Comparison of ENCODE assay signal across 12 cellular contexts in the genomic region with DNA sequence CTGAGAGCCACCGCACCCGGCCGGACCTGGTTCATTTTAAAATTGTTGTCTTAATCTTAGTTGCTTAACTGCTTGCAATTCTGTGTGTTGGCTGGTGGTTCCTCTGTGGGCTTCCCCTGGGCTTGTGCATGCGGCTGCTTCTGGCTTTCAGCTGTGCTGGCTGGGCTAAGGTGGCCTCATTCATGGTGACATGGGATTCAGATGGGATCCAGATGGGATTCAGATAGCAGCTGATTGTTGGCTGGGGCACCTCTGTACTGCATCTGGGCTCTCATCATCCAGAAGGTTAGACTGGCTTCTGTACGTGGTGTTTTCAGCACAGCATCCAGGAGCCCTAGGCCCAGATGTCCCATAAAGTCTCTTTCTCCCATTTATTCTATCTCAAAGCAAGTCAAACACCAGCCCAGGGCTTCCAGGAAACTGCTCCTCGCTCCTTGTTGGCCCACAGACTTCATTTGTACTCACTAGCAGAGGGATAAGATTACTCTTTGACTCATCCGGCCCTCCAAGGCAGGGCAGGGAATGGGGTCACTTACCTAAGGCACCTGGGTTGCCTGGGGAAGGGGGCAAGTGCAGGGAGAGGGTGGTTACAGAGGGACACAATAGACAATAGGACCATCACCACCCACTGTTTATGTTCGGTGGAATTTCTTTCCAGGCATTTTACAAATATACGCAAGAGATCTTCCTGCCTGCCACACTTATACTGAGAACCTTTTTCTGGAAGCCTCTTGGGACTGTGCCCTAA. TPM values are rescaled to one million over a fixed set of nuclear protein-coding genes. Genes with fewer than 3 reads are reported as not detected.
A peak's percentile ranks its signal among the peaks of the same experiment; 100 is the strongest.
DNase-seq lines count a peak whose midpoint lies in the region; ATAC-seq and TF ChIP-seq lines count a peak whose summit lies in the region.
"Had no signal": no experiment of that assay in that cellular context is flagged by ENCODE, and none has a peak within 500 bp of the region (broad histone marks: within the 10 kb centered on the region; RNA-seq: fewer than 3 reads in every experiment).

No MANE protein-coding gene starts in this region.

- DNase-seq in Right ventricle myocardium inferior (ENCODE audit: missing footprints), result peak; percentile 80
- DNase-seq in cardiac septum (ENCODE audit: low spot score), result no peak
- DNase-seq in chondrocyte (ENCODE audit: low spot score), result no peak
- DNase-seq in mesendoderm, result peak; percentile 34
- DNase-seq in NCI-H748 treated with DMSO at 0.1 percent for 48 hours (lab: John Stamatoyannopoulos, UW), result no peak
- DNase-seq in NK-92 (lab: John Stamatoyannopoulos, UW; ENCODE audit: unreplicated experiment), result no peak
- no peak for DNase-seq in glutamatergic neuron
- DNase-seq: BE2C; Kasumi-1; spleen; stimulated activated naive CD8-positive, alpha-beta T cell treated with anti-CD3 and anti-CD28 coated beads, Interleukin-15, amount 100 ng/mL, for 72 hours had no signal

- H3K27me3 ChIP-seq in mesendoderm (ENCODE audit: insufficient read depth, low read length, poor library complexity), result no peaks in the 10 kb centered on the region
- H3K27me3 ChIP-seq: BE2C, spleen had no signal

- no peaks in the 10 kb centered on the region for H3K36me3 ChIP-seq in mesendoderm (ENCODE audit: control insufficient read depth, insufficient read depth, low read length)
- H3K36me3 ChIP-seq: BE2C, spleen had no signal

- intact Hi-C loops in Right ventricle myocardium inferior (cut with DNase I), result no loop called here
- intact Hi-C loops in cardiac septum (cut with DNase I), result no loop called here

- H3K79me2 ChIP-seq in mesendoderm (ENCODE audit: control insufficient read depth, insufficient read depth, low read length), result no peaks in the 10 kb centered on the region

- H4K5ac ChIP-seq in mesendoderm (ENCODE audit: low read length), result no peak overlapping the region

- no peak overlapping the region for H2BK5ac ChIP-seq in mesendoderm (ENCODE audit: low read length)

- H2BK15ac ChIP-seq in mesendoderm (replicated peaks; ENCODE audit: low read depth), result peak overlapping the region; percentile 21

- H2AK5ac ChIP-seq in mesendoderm (ENCODE audit: low read length), result no peak overlapping the region

- TF ChIP-seq CTCF in chondrocyte (IDR thresholded peaks at IDR 0.05) (no peak), glutamatergic neuron (IDR thresholded peaks at IDR 0.05; ENCODE audit: partially characterized antibody, unreplicated experiment) (no peak)

- no peaks in the 10 kb centered on the region for H3K4me1 ChIP-seq in mesendoderm (ENCODE audit: control insufficient read depth, low read depth, low read length)

- no peak overlapping the region for H3K27ac ChIP-seq in mesendoderm (ENCODE audit: low read depth, low read length)
- H3K27ac ChIP-seq: spleen had no signal

- no peak overlapping the region for H3K4me2 ChIP-seq in mesendoderm (ENCODE audit: low read length)

- no peak overlapping the region for H3K18ac ChIP-seq in mesendoderm (ENCODE audit: low read length)

- ATAC-seq in Right ventricle myocardium inferior (peak; percentile 66), GM19467 (IDR thresholded peaks at IDR 0.05; ENCODE audit: unreplicated experiment) (no peak)
- ATAC-seq: stimulated activated naive CD8-positive, alpha-beta T cell treated with anti-CD3 and anti-CD28 coated beads, Interleukin-15, amount 100 ng/mL, for 72 hours had no signal

- H3K27me3 Mint-ChIP-seq in chondrocyte (ENCODE audit: low read depth) (no peaks in the 10 kb centered on the region), glutamatergic neuron (ENCODE audit: unreplicated experiment) (peaks cover 2% of the 10 kb centered on the region)
- H3K27me3 Mint-ChIP-seq: stimulated activated naive CD8-positive, alpha-beta T cell treated with anti-CD3 and anti-CD28 coated beads, Interleukin-15, amount 100 ng/mL, for 72 hours had no signal

- H3K56ac ChIP-seq in mesendoderm (ENCODE audit: low read length), result peak overlapping the region; percentile 2

- no peak overlapping the region for H3K4me3 ChIP-seq in mesendoderm (ENCODE audit: low read length)
- H3K4me3 ChIP-seq: spleen had no signal

- H2BK120ac ChIP-seq in mesendoderm (ENCODE audit: low read depth, low read length), result no peak overlapping the region

- H3K4ac ChIP-seq in mesendoderm (ENCODE audit: low read depth, low read length), result no peak overlapping the region

- peaks cover 36% of the 10 kb centered on the region for H3K4me1 Mint-ChIP-seq in chondrocyte (ENCODE audit: low read depth)
- peaks cover 10% of the 10 kb centered on the region for H3K4me1 Mint-ChIP-seq in glutamatergic neuron (ENCODE audit: low read depth, unreplicated experiment)

- H3K23ac ChIP-seq in mesendoderm (ENCODE audit: low read length), result no peak overlapping the region

- no CpG with 5 or more reads among the region's 9 CpGs for WGBS in mesendoderm (ENCODE audit: extremely low coverage, insufficient coverage, low lambda C conversion rate)

- no peaks in the 10 kb centered on the region for H3K79me1 ChIP-seq in mesendoderm (ENCODE audit: low read length)

- H3K27ac Mint-ChIP-seq in chondrocyte (ENCODE audit: unreplicated experiment), result peak overlapping the region; percentile 86
- no peak overlapping the region for H3K27ac Mint-ChIP-seq in glutamatergic neuron (ENCODE audit: unreplicated experiment)
- H3K27ac Mint-ChIP-seq: stimulated activated naive CD8-positive, alpha-beta T cell treated with anti-CD3 and anti-CD28 coated beads, Interleukin-15, amount 100 ng/mL, for 72 hours had no signal

- H3K36me3 Mint-ChIP-seq in chondrocyte (ENCODE audit: low read depth) (no peaks in the 10 kb centered on the region), glutamatergic neuron (ENCODE audit: unreplicated experiment) (no peaks in the 10 kb centered on the region)

- H3K9me3 Mint-ChIP-seq in chondrocyte (ENCODE audit: low read depth) (no peaks in the 10 kb centered on the region), glutamatergic neuron (ENCODE audit: unreplicated experiment) (peaks cover 3% of the 10 kb centered on the region)
- H3K9me3 Mint-ChIP-seq: stimulated activated naive CD8-positive, alpha-beta T cell treated with anti-CD3 and anti-CD28 coated beads, Interleukin-15, amount 100 ng/mL, for 72 hours had no signal

- no peak overlapping the region for H4K8ac ChIP-seq in mesendoderm (ENCODE audit: low read depth, low read length)

- H3K9ac ChIP-seq in mesendoderm (ENCODE audit: low read length), result peak overlapping the region; percentile 10

- H3K4me3 Mint-ChIP-seq in chondrocyte (ENCODE audit: unreplicated experiment), result no peak overlapping the region
- H3K4me3 Mint-ChIP-seq in glutamatergic neuron (ENCODE audit: unreplicated experiment), result no peak overlapping the region
- H3K4me3 Mint-ChIP-seq: stimulated activated naive CD8-positive, alpha-beta T cell treated with anti-CD3 and anti-CD28 coated beads, Interleukin-15, amount 100 ng/mL, for 72 hours had no signal

RNA-seq across cellular contexts. Expression of a gene that starts 10.2 kb away (rescaled TPM):
- total RNA-seq in Right ventricle myocardium inferior (31.2 TPM), cardiac septum (15.2 TPM), chondrocyte (36.8 to 42.3 TPM (median 41.4 TPM) in 3 replicates), glutamatergic neuron (ENCODE audit: unreplicated experiment) (29.3 TPM)
- polyA plus RNA-seq in mesendoderm (2013, experiment 1 of 2), result 59.8 TPM
- 57.8 TPM for polyA plus RNA-seq in mesendoderm (2013, experiment 2 of 2)

RNA-seq across cellular contexts. Expression of a gene that starts 26.9 kb away (rescaled TPM):
- total RNA-seq in Right ventricle myocardium inferior (62.4 TPM), cardiac septum (33.2 TPM), chondrocyte (20.4 to 81.4 TPM (median 78.7 TPM) in 3 replicates), glutamatergic neuron (ENCODE audit: unreplicated experiment) (11.3 TPM)
- 22.5 TPM for polyA plus RNA-seq in mesendoderm (2013, experiment 1 of 2)
- polyA plus RNA-seq in mesendoderm (2013, experiment 2 of 2), result 22.8 TPM

RNA-seq across cellular contexts. Expression of a gene that starts 50.8 kb away (rescaled TPM):
- total RNA-seq in Right ventricle myocardium inferior (74.3 TPM), cardiac septum (70.3 TPM), chondrocyte (79.8 to 100 TPM (median 82.0 TPM) in 3 replicates), glutamatergic neuron (ENCODE audit: unreplicated experiment) (149 TPM)
- 280 TPM for polyA plus RNA-seq in mesendoderm (2013, experiment 1 of 2)
- 273 TPM for polyA plus RNA-seq in mesendoderm (2013, experiment 2 of 2)

Comparison
In these comparisons a context has a peak if more than half of its experiments do, and no peak if none do; other contexts are left out.
1. DNase-seq: peak in Right ventricle myocardium inferior (single experiment) and mesendoderm (single experiment); none in cardiac septum (single experiment), chondrocyte (single experiment), NCI-H748 treated with DMSO at 0.1 percent for 48 hours (single experiment), NK-92 (single experiment) and glutamatergic neuron (single experiment).